In genomic region chr2:109527846-109528705, GRCh38 we compare ENCODE assay signal across 17 cellular contexts.
"Had no signal": no experiment of that assay in that cellular context is flagged by ENCODE, and none has a peak within 500 bp of the region (broad histone marks: within the 10 kb centered on the region; RNA-seq: fewer than 3 reads in every experiment).

No MANE protein-coding gene starts in this region.

- H3K4me1 ChIP-seq: foreskin keratinocyte, right atrium auricular region had no signal

- ATAC-seq: activated naive CD8-positive, alpha-beta T cell treated with anti-CD3 and anti-CD28 coated beads, Interleukin-2, amount 50 U/mL, for 24 hours; foreskin keratinocyte; left lung; stimulated activated memory B cell treated with anti-CD40 and anti-IgM and Interleukin-4, amounts not matched to agents 10 μg/mL and 1 μg/mL and 100 μg/mL, for 72 hours had no signal

- H3K27me3 ChIP-seq: left lung, right atrium auricular region, tibial nerve had no signal

- H3K9me3 ChIP-seq: left lung, right atrium auricular region, SK-N-SH, tibial nerve had no signal

- H3K27me3 Mint-ChIP-seq: activated CD4-positive, alpha-beta T cell treated with anti-CD3 and anti-CD28 coated beads, Interleukin-2, amount 10 ng/mL, durations not matched to agents 7 days and 5 days had no signal

- H3K27ac Mint-ChIP-seq: activated B cell treated with CpG ODN at 0.5 μM for 24 hours; activated CD4-positive, alpha-beta T cell treated with anti-CD3 and anti-CD28 coated beads, Interleukin-2, amount 10 ng/mL, durations not matched to agents 7 days and 5 days; activated naive CD8-positive, alpha-beta T cell treated with anti-CD3 and anti-CD28 coated beads, Interleukin-2, amount 50 U/mL, for 24 hours; memory B cell; stimulated activated memory B cell treated with anti-CD40 and anti-IgM and Interleukin-4, amounts not matched to agents 10 μg/mL and 1 μg/mL and 100 μg/mL, for 72 hours had no signal

- DNase-seq: activated B cell treated with CpG ODN at 0.5 μM for 24 hours; activated CD4-positive, alpha-beta T cell treated with anti-CD3 and anti-CD28 coated beads, Interleukin-2, amount 10 ng/mL, durations not matched to agents 7 days and 5 days; activated naive CD4-positive, alpha-beta T cell; activated naive CD8-positive, alpha-beta T cell treated with anti-CD3 and anti-CD28 coated beads, Interleukin-2, amount 50 U/mL, for 24 hours; activated T-cell treated with anti-CD3 and anti-CD28 coated beads, Interleukin-2, amount 50 U/mL, for 48 hours; foreskin keratinocyte; left lung; SK-N-SH; T-helper 1 cell had no signal

- H3K27ac ChIP-seq: foreskin keratinocyte, left lung, right atrium auricular region, tibial nerve had no signal

- H3K4me1 Mint-ChIP-seq: activated B cell treated with CpG ODN at 0.5 μM for 24 hours; activated CD4-positive, alpha-beta T cell treated with anti-CD3 and anti-CD28 coated beads, Interleukin-2, amount 10 ng/mL, durations not matched to agents 7 days and 5 days; activated naive CD8-positive, alpha-beta T cell treated with anti-CD3 and anti-CD28 coated beads, Interleukin-2, amount 50 U/mL, for 24 hours; memory B cell; stimulated activated memory B cell treated with anti-CD40 and anti-IgM and Interleukin-4, amounts not matched to agents 10 μg/mL and 1 μg/mL and 100 μg/mL, for 72 hours had no signal

- H3K9me3 Mint-ChIP-seq: activated B cell treated with CpG ODN at 0.5 μM for 24 hours; activated CD4-positive, alpha-beta T cell treated with anti-CD3 and anti-CD28 coated beads, Interleukin-2, amount 10 ng/mL, durations not matched to agents 7 days and 5 days; activated naive CD8-positive, alpha-beta T cell treated with anti-CD3 and anti-CD28 coated beads, Interleukin-2, amount 50 U/mL, for 24 hours; memory B cell; neural crest cell; stimulated activated memory B cell treated with anti-CD40 and anti-IgM and Interleukin-4, amounts not matched to agents 10 μg/mL and 1 μg/mL and 100 μg/mL, for 72 hours had no signal

- H3K4me2 ChIP-seq: SK-N-SH, smooth muscle cell had no signal

- H3K4me3 ChIP-seq: left lung, right atrium auricular region, smooth muscle cell, tibial nerve had no signal

- FAIRE-seq: astrocyte, endothelial cell of umbilical vein had no signal

- H3K4me3 Mint-ChIP-seq: activated B cell treated with CpG ODN at 0.5 μM for 24 hours; activated CD4-positive, alpha-beta T cell treated with anti-CD3 and anti-CD28 coated beads, Interleukin-2, amount 10 ng/mL, durations not matched to agents 7 days and 5 days; activated naive CD8-positive, alpha-beta T cell treated with anti-CD3 and anti-CD28 coated beads, Interleukin-2, amount 50 U/mL, for 24 hours; memory B cell; neural crest cell; stimulated activated memory B cell treated with anti-CD40 and anti-IgM and Interleukin-4, amounts not matched to agents 10 μg/mL and 1 μg/mL and 100 μg/mL, for 72 hours had no signal

- H3K36me3 Mint-ChIP-seq: memory B cell; stimulated activated memory B cell treated with anti-CD40 and anti-IgM and Interleukin-4, amounts not matched to agents 10 μg/mL and 1 μg/mL and 100 μg/mL, for 72 hours had no signal

- H3K36me3 ChIP-seq: left lung, right atrium auricular region, tibial nerve had no signal

- H3K9ac ChIP-seq: SK-N-SH had no signal
